22 cellular contexts compared by ENCODE assay signal in genomic region chr7:86908948-86909347, GRCh38.
DNase-seq lines count a peak whose midpoint lies in the region; ATAC-seq, FAIRE-seq and TF ChIP-seq lines count a peak whose summit lies in the region.
"Had no signal": no experiment of that assay in that cellular context is flagged by ENCODE, and none has a peak within 500 bp of the region (broad histone marks: within the 10 kb centered on the region; RNA-seq: fewer than 3 reads in every experiment).

No MANE protein-coding gene starts in this region.

- no peaks in the 10 kb centered on the region for H3K9me3 ChIP-seq in A549
- H3K9me3 ChIP-seq in mucosa of descending colon: no peaks in the 10 kb centered on the region
- H3K9me3 ChIP-seq: body of pancreas, esophagus muscularis mucosa, heart left ventricle, ovary, suprapubic skin had no signal

- H3K27ac ChIP-seq in A549: no peak overlapping the region
- H3K27ac ChIP-seq: body of pancreas, esophagus muscularis mucosa, heart left ventricle, ovary, suprapubic skin had no signal

- no peak for DNase-seq in A549 (ENCODE audit: low read depth in 1 of 2, low spot score in 1 of 2)
- DNase-seq in H7: peak; percentile 1
- DNase-seq in SW480 (ENCODE audit: low spot score): peak; percentile 10
- peak; percentile 12 for DNase-seq in fibroblast of mammary gland (ENCODE audit: low read depth)
- no peak for DNase-seq in activated CD4-positive, CD25-positive, alpha-beta regulatory T cell treated with anti-CD3 and anti-CD28 coated beads, Interleukin-2, amount 50 U/mL, for 72 hours
- no peak for DNase-seq in DMS79 (lab: John Stamatoyannopoulos, UW)
- no peak for DNase-seq in mucosa of descending colon
- DNase-seq: activated CD4-positive, alpha-beta T cell treated with anti-CD3 and anti-CD28 coated beads for 36 hours; activated naive CD4-positive, alpha-beta T cell treated with anti-CD3 and anti-CD28 coated beads for 36 hours; body of pancreas; COR-L47; heart left ventricle; HFFc6; NCI-H1092 treated with DMSO at 0.1 percent for 48 hours; NCI-H2171 treated with DMSO at 0.1 percent for 48 hours; NCI-H774; ovary; stimulated activated CD4-positive, alpha-beta T cell treated with anti-CD3 and anti-CD28 coated beads, Interleukin-2, amount 100 ng/mL, for 48 hours; T-helper 2 cell had no signal

- TF ChIP-seq POLR2A in A549 (IDR thresholded peaks at IDR 0.05; ENCODE audit: low read length): no peak

- ATAC-seq in A549 (no peak), mucosa of descending colon (no peak), HG03097 (IDR thresholded peaks at IDR 0.05; ENCODE audit: low FRiP score, unreplicated experiment) (no peak)
- ATAC-seq: activated CD4-positive, alpha-beta T cell treated with anti-CD3 and anti-CD28 coated beads for 36 hours; body of pancreas; heart left ventricle had no signal

- no peak for FAIRE-seq in A549 (lab: Jason Lieb, UNC)

- H3K4me3 ChIP-seq in A549 (no peak overlapping the region), H7 (ENCODE audit: insufficient read depth, low read depth, low read length) (no peak overlapping the region), fibroblast of mammary gland (ENCODE audit: control insufficient read depth, low read depth, low read length) (no peak overlapping the region), mucosa of descending colon (no peak overlapping the region)
- H3K4me3 ChIP-seq: body of pancreas, esophagus muscularis mucosa, heart left ventricle, ovary, suprapubic skin had no signal

- H3K27me3 ChIP-seq in H7 (ENCODE audit: control insufficient read depth, insufficient read depth, low read length): no peaks in the 10 kb centered on the region
- H3K27me3 ChIP-seq: body of pancreas, esophagus muscularis mucosa, heart left ventricle, ovary, suprapubic skin had no signal

- no peaks in the 10 kb centered on the region for H3K4me1 ChIP-seq in A549
- H3K4me1 ChIP-seq in mucosa of descending colon (ENCODE audit: low read depth): no peaks in the 10 kb centered on the region
- H3K4me1 ChIP-seq: esophagus muscularis mucosa, suprapubic skin had no signal

- no peak for TF ChIP-seq CTCF in A549 (IDR thresholded peaks at IDR 0.05)
- no peak for TF ChIP-seq CTCF in fibroblast of mammary gland (conservative IDR thresholded peaks at IDR 0.05; ENCODE audit: control insufficient read depth, insufficient read depth, low read depth, low read length)
- no peak for TF ChIP-seq CTCF in mucosa of descending colon (IDR thresholded peaks at IDR 0.05)

- no peak for TF ChIP-seq RAD21 in A549 (conservative IDR thresholded peaks at IDR 0.05 in 1 of 2, IDR thresholded peaks at IDR 0.05 in 1 of 2)

- no peak overlapping the region for H3K4me2 ChIP-seq in A549

- CTCF ChIA-PET in A549 (lab: Yijun Ruan, JAX): no interaction called here

- no peaks in the 10 kb centered on the region; the same call in 1 of the 2 replicates for H3K36me3 ChIP-seq in H7 (replicated peaks; ENCODE audit: control insufficient read depth, insufficient read depth, low read length)
- no peaks in the 10 kb centered on the region for H3K36me3 ChIP-seq in mucosa of descending colon (ENCODE audit: low read depth)
- H3K36me3 ChIP-seq: ovary, suprapubic skin had no signal

- WGBS in A549 (ENCODE audit: missing lambda C conversion rate): 0% methylated on average over 1 of the region's 1 CpG

- intact Hi-C loops in mucosa of descending colon (cut with DNase I, micrococcal nuclease): no loop called here

- no peak for TF ChIP-seq EP300 in A549 (IDR thresholded peaks at IDR 0.05)

- POLR2A ChIA-PET in A549 (lab: Yijun Ruan, JAX): no interaction called here

TF ChIP-seq in A549, 52 proteins besides CTCF, POLR2A, EP300 and RAD21:
- TF ChIP-seq RARB (CRISPR knock-in tag; IDR thresholded peaks at IDR 0.05) (no peak), REST (IDR thresholded peaks at IDR 0.05) (peak; percentile 72)

Comparison
In these comparisons a context has a peak if more than half of its experiments do, and no peak if none do; other contexts are left out.
1. DNase-seq: peak in H7 (single experiment), SW480 (single experiment) and fibroblast of mammary gland (single experiment); none in A549 (0 of 2), activated CD4-positive, CD25-positive, alpha-beta regulatory T cell treated with anti-CD3 and anti-CD28 coated beads, Interleukin-2, amount 50 U/mL, for 72 hours (single experiment), DMS79 (single experiment) and mucosa of descending colon (0 of 3).